In genomic region chr1:156781585-156782186, GRCh38 we compare ENCODE assay signal across 18 cellular contexts. TPM values are rescaled to one million over a fixed set of nuclear protein-coding genes. Genes with fewer than 3 reads are reported as not detected.
DNase-seq lines count a peak whose midpoint lies in the region; ATAC-seq and TF ChIP-seq lines count a peak whose summit lies in the region.
"Had no signal": no experiment of that assay in that cellular context is flagged by ENCODE, and none has a peak within 500 bp of the region (broad histone marks: within the 10 kb centered on the region; RNA-seq: fewer than 3 reads in every experiment).

No MANE protein-coding gene starts in this region.

- no peak for TF ChIP-seq CTCF in astrocyte of the spinal cord (IDR thresholded peaks at IDR 0.05; ENCODE audit: low read depth, low read length)
- TF ChIP-seq CTCF in stomach (IDR thresholded peaks at IDR 0.05): no peak

- H3K9ac ChIP-seq in subcutaneous abdominal adipose tissue (ENCODE audit: low read length in 5 of 5): peak overlapping the region in 2 of 5 donors; percentile 28 to 52

- TF ChIP-seq POLR2A in stomach (IDR thresholded peaks at IDR 0.05): no peak

- peaks cover 0 to 5% of the 10 kb centered on the region in 2 donors for H3K36me3 Mint-ChIP-seq in activated naive CD4-positive, alpha-beta T cell treated with anti-CD3 and anti-CD28 coated beads, Interleukin-2, amount 50 U/mL, for 72 hours

- intact Hi-C loops in stomach (cut with DNase I; ENCODE audit: low total_unique reads): no loop called here

- H3K4me1 ChIP-seq in subcutaneous abdominal adipose tissue (ENCODE audit: control insufficient read depth in 5 of 5, insufficient read depth in 5 of 5, low read length in 5 of 5) (peaks cover 2 to 17% (median 13%) of the 10 kb centered on the region in 5 donors), stomach (peaks cover 7 to 34% (median 24%) of the 10 kb centered on the region in 4 donors)

- DNase-seq in activated naive CD4-positive, alpha-beta T cell treated with anti-CD3 and anti-CD28 coated beads, Interleukin-2, amount 50 U/mL, for 72 hours (ENCODE audit: low spot score in 2 of 2): no peak
- no peak for DNase-seq in activated naive CD4-positive, alpha-beta T cell (lab: John Stamatoyannopoulos, UW)
- DNase-seq in astrocyte of the spinal cord (ENCODE audit: low read depth, low spot score) (peak; percentile 38), hepatic stellate cell (ENCODE audit: low spot score) (peak; percentile 47), stomach (no peak), DMS153 treated with DMSO at 0.1 percent for 48 hours (lab: John Stamatoyannopoulos, UW; ENCODE audit: unreplicated experiment) (no peak), caudate nucleus (lab: John Stamatoyannopoulos, UW) (no peak)
- DNase-seq: activated CD4-positive, alpha-beta T cell treated with anti-CD3 and anti-CD28 coated beads for 48 hours; activated gamma-delta T cell; DND-41; erythroblast; GOT3; NCI-H1092; NCI-H345; stimulated activated CD4-positive, alpha-beta T cell treated with anti-CD3 and anti-CD28 coated beads, Interleukin-4, amount 100 ng/mL, for 1 hour; stimulated activated naive B cell treated with anti-CD40 and anti-IgM and Interleukin-4, amounts not matched to agents 10 μg/mL and 1 μg/mL and 100 μg/mL, for 72 hours had no signal

- H3K27me3 ChIP-seq in subcutaneous abdominal adipose tissue (ENCODE audit: control insufficient read depth in 5 of 5, insufficient read depth in 4 of 5, low read length in 5 of 5): no peaks in the 10 kb centered on the region
- no peaks in the 10 kb centered on the region for H3K27me3 ChIP-seq in stomach

- in situ Hi-C loops in astrocyte of the spinal cord (cut with HindIII; ENCODE audit: low sequenced_read_pairs): no loop called here

- H3K4me3 ChIP-seq in astrocyte of the spinal cord (ENCODE audit: low read depth, low read length): no peak overlapping the region
- H3K4me3 ChIP-seq in subcutaneous abdominal adipose tissue (ENCODE audit: low read depth in 1 of 5, low read length in 5 of 5): no peak overlapping the region
- H3K4me3 ChIP-seq in stomach: no peak overlapping the region

- H3K27ac Mint-ChIP-seq in activated naive CD4-positive, alpha-beta T cell treated with anti-CD3 and anti-CD28 coated beads, Interleukin-2, amount 50 U/mL, for 72 hours: peak overlapping the region; percentile 36 to 69
- H3K27ac Mint-ChIP-seq: progenitor cell of endocrine pancreas had no signal

- H3K27ac ChIP-seq in subcutaneous abdominal adipose tissue (ENCODE audit: low read depth, low read length) (peak overlapping the region; percentile 14), stomach (no peak overlapping the region), caudate nucleus (ENCODE audit: low read depth, low read length) (no peak overlapping the region)

- no peaks in the 10 kb centered on the region for H3K9me3 Mint-ChIP-seq in activated naive CD4-positive, alpha-beta T cell treated with anti-CD3 and anti-CD28 coated beads, Interleukin-2, amount 50 U/mL, for 72 hours
- H3K9me3 Mint-ChIP-seq: stimulated activated naive B cell treated with anti-CD40 and anti-IgM and Interleukin-4, amounts not matched to agents 10 μg/mL and 1 μg/mL and 100 μg/mL, for 72 hours had no signal

- H3K36me3 ChIP-seq in subcutaneous abdominal adipose tissue (ENCODE audit: control insufficient read depth in 5 of 5, insufficient read depth in 5 of 5, low read length in 5 of 5) (peaks cover 6 to 36% (median 26%) of the 10 kb centered on the region in 5 donors), stomach (peaks cover 25 to 55% (median 50%) of the 10 kb centered on the region in 4 donors)

- peak; percentile 22 to 39 for ATAC-seq in activated naive CD4-positive, alpha-beta T cell treated with anti-CD3 and anti-CD28 coated beads, Interleukin-2, amount 50 U/mL, for 72 hours
- ATAC-seq: stimulated activated naive B cell treated with anti-CD40 and anti-IgM and Interleukin-4, amounts not matched to agents 10 μg/mL and 1 μg/mL and 100 μg/mL, for 72 hours had no signal

- no peaks in the 10 kb centered on the region for H3K9me3 ChIP-seq in subcutaneous abdominal adipose tissue (ENCODE audit: control insufficient read depth in 5 of 5, low read length in 5 of 5)
- H3K9me3 ChIP-seq in stomach: no peaks in the 10 kb centered on the region

- no peak for TF ChIP-seq EP300 in stomach (IDR thresholded peaks at IDR 0.05)

RNA-seq across cellular contexts. Expression of gene PRCC, which starts 14.4 kb away (rescaled TPM):
- total RNA-seq in activated naive CD4-positive, alpha-beta T cell treated with anti-CD3 and anti-CD28 coated beads, Interleukin-2, amount 50 U/mL, for 72 hours: 10 to 100 TPM; 44.5 to 72.1 TPM
- total RNA-seq in stomach: 10 to 100 TPM; 24.0 to 93.0 (median 76.4) TPM
- 10 to 100 TPM; 39.1 to 41.9 (median 40.1) TPM for polyA plus RNA-seq in stomach

RNA-seq across cellular contexts. Expression of gene HDGF, which starts 30.2 kb away (rescaled TPM):
- 100 to 1,000 TPM; 281 to 325 TPM for total RNA-seq in activated naive CD4-positive, alpha-beta T cell treated with anti-CD3 and anti-CD28 coated beads, Interleukin-2, amount 50 U/mL, for 72 hours
- total RNA-seq in stomach: 100 to 1,000 TPM in 4 of 5 donors, 10 to 100 TPM in 1; 81.7 to 214 (median 163) TPM
- polyA plus RNA-seq in stomach: 100 to 1,000 TPM; 114 to 165 (median 144) TPM

RNA-seq across cellular contexts. Expression of gene SH2D2A, which starts 35.0 kb away (rescaled TPM):
- total RNA-seq in activated naive CD4-positive, alpha-beta T cell treated with anti-CD3 and anti-CD28 coated beads, Interleukin-2, amount 50 U/mL, for 72 hours: 100 to 1,000 TPM; 186 to 215 TPM
- total RNA-seq in stomach: 10 to 100 TPM in 2 of 5 donors, under 1 TPM in 1, not detected in 2; 0.73 to 19.9 (median 11.6) TPM
- polyA plus RNA-seq in stomach: 1 to 10 TPM in 2 of 3 donors, under 1 TPM in 1; 0.61 to 1.6 (median 1.4) TPM
- total RNA-seq: progenitor cell of endocrine pancreas had no signal

RNA-seq across cellular contexts. Expression of gene MRPL24, which starts 40.8 kb away (rescaled TPM):
- total RNA-seq in activated naive CD4-positive, alpha-beta T cell treated with anti-CD3 and anti-CD28 coated beads, Interleukin-2, amount 50 U/mL, for 72 hours: 10 to 100 TPM; 61.4 to 70.4 TPM
- total RNA-seq in stomach: 10 to 100 TPM; 15.6 to 56.8 (median 33.3) TPM
- 100 to 1,000 TPM in 2 of 3 donors, 10 to 100 TPM in 1; 91.6 to 113 (median 111) TPM for polyA plus RNA-seq in stomach

RNA-seq across cellular contexts. Expression of gene ISG20L2, which starts 53.1 kb away (rescaled TPM):
- 10 to 100 TPM; 46.2 to 50.7 TPM for total RNA-seq in activated naive CD4-positive, alpha-beta T cell treated with anti-CD3 and anti-CD28 coated beads, Interleukin-2, amount 50 U/mL, for 72 hours
- 10 to 100 TPM in 3 of 5 donors, 1 to 10 TPM in 2; 4.5 to 65.5 (median 24.3) TPM for total RNA-seq in stomach
- polyA plus RNA-seq in stomach: 10 to 100 TPM in 2 of 3 donors, 1 to 10 TPM in 1; 7.5 to 12.3 (median 11.0) TPM

Comparison
In these comparisons a context has a peak if more than half of its experiments do, and no peak if none do; other contexts are left out.
1. DNase-seq: peak in astrocyte of the spinal cord (single experiment) and hepatic stellate cell (single experiment); none in activated naive CD4-positive, alpha-beta T cell treated with anti-CD3 and anti-CD28 coated beads, Interleukin-2, amount 50 U/mL, for 72 hours (0 of 2), activated naive CD4-positive, alpha-beta T cell (0 of 4), stomach (single experiment), DMS153 treated with DMSO at 0.1 percent for 48 hours (single experiment) and caudate nucleus (0 of 61).
2. RNA of gene SH2D2A, which starts 35.0 kb away (total RNA-seq): 186 to 215 TPM in activated naive CD4-positive, alpha-beta T cell treated with anti-CD3 and anti-CD28 coated beads, Interleukin-2, amount 50 U/mL, for 72 hours; 0.73 to 19.9 TPM in stomach; every median in the first group is over 4 times any median in the second.